In genomic region chr19:29085630-29086029, GRCh38 we compare ENCODE assay signal across 17 cellular contexts.
DNase-seq lines count a peak whose midpoint lies in the region; ATAC-seq, FAIRE-seq and TF ChIP-seq lines count a peak whose summit lies in the region.
"Had no signal": no experiment of that assay in that cellular context is flagged by ENCODE, and none has a peak within 500 bp of the region (broad histone marks: within the 10 kb centered on the region; RNA-seq: fewer than 3 reads in every experiment).

No MANE protein-coding gene starts in this region.

- TF ChIP-seq CTCF in HEK293 (tag by site-specific recombination; IDR thresholded peaks at IDR 0.05) (no peak), astrocyte (IDR thresholded peaks at IDR 0.05; ENCODE audit: insufficient read depth, low read depth, low read length) (no peak), nephron progenitor cell (IDR thresholded peaks at IDR 0.05) (no peak), type B pancreatic cell (conservative IDR thresholded peaks at IDR 0.05) (no peak), endodermal cell (conservative IDR thresholded peaks at IDR 0.05) (no peak)

- no peaks in the 10 kb centered on the region for H4K20me1 ChIP-seq in astrocyte (ENCODE audit: insufficient read depth, low read length)

- H3K4me1 ChIP-seq in HEK293 (ENCODE audit: control insufficient read depth, insufficient read depth, low read length) (no peaks in the 10 kb centered on the region), astrocyte (ENCODE audit: insufficient read depth, low read length) (no peaks in the 10 kb centered on the region), endodermal cell (ENCODE audit: control insufficient read depth, insufficient read depth, low read length) (no peaks in the 10 kb centered on the region)

- peaks cover 34% of the 10 kb centered on the region for H3K27me3 Mint-ChIP-seq in astrocyte (ENCODE audit: low read depth, unreplicated experiment)
- peaks cover 22% of the 10 kb centered on the region for H3K27me3 Mint-ChIP-seq in nephron progenitor cell (ENCODE audit: low read depth, poor library complexity)
- H3K27me3 Mint-ChIP-seq in type B pancreatic cell: peaks cover 10% of the 10 kb centered on the region
- peaks cover 23% of the 10 kb centered on the region for H3K27me3 Mint-ChIP-seq in endodermal cell (ENCODE audit: insufficient read depth)

- DNase-seq in astrocyte (ENCODE audit: low read depth): no peak
- DNase-seq in nephron progenitor cell: no peak
- no peak for DNase-seq in type B pancreatic cell (ENCODE audit: extremely low spot score, unreplicated experiment)
- DNase-seq in endodermal cell: no peak
- DNase-seq: C1 segment of cervical spinal cord; CD4-positive, alpha-beta memory T cell; DND-41; H9; HFFc6 had no signal

- no peaks in the 10 kb centered on the region for H3K36me3 Mint-ChIP-seq in astrocyte (ENCODE audit: low read depth, unreplicated experiment)
- no peaks in the 10 kb centered on the region for H3K36me3 Mint-ChIP-seq in nephron progenitor cell (ENCODE audit: low read depth)
- no peaks in the 10 kb centered on the region for H3K36me3 Mint-ChIP-seq in type B pancreatic cell
- H3K36me3 Mint-ChIP-seq in endodermal cell (ENCODE audit: low read depth): no peaks in the 10 kb centered on the region
- H3K36me3 Mint-ChIP-seq: CD4-positive, alpha-beta memory T cell had no signal

- peaks cover 4% of the 10 kb centered on the region for H3K9me3 ChIP-seq in HEK293 (ENCODE audit: control insufficient read depth, insufficient read depth, low read depth, low read length)
- peaks cover 10% of the 10 kb centered on the region for H3K9me3 ChIP-seq in astrocyte (ENCODE audit: insufficient read depth, low read depth, low read length)
- no peaks in the 10 kb centered on the region for H3K9me3 ChIP-seq in endodermal cell (ENCODE audit: control insufficient read depth, low read length)
- H3K9me3 ChIP-seq: Caco-2 had no signal

- H3K27me3 ChIP-seq in astrocyte (ENCODE audit: insufficient read depth, low read length) (no peaks in the 10 kb centered on the region), endodermal cell (ENCODE audit: control insufficient read depth, insufficient read depth, low read length, poor library complexity, severe bottlenecking) (peaks cover 14% of the 10 kb centered on the region)

- no peak overlapping the region for H3K4me3 ChIP-seq in HEK293 (ENCODE audit: low read depth, low read length)
- no peak overlapping the region for H3K4me3 ChIP-seq in astrocyte (ENCODE audit: insufficient read depth, low read depth, low read length)
- no peak overlapping the region for H3K4me3 ChIP-seq in endodermal cell (ENCODE audit: low read length)
- H3K4me3 ChIP-seq: GM23338 had no signal

- H3K9me3 Mint-ChIP-seq in astrocyte (ENCODE audit: unreplicated experiment) (peaks cover 10% of the 10 kb centered on the region), nephron progenitor cell (no peaks in the 10 kb centered on the region), type B pancreatic cell (no peaks in the 10 kb centered on the region), endodermal cell (no peaks in the 10 kb centered on the region)
- H3K9me3 Mint-ChIP-seq: GM23338, HFFc6 had no signal

- H3K36me3 ChIP-seq in HEK293 (ENCODE audit: control insufficient read depth in 2 of 2, insufficient read depth in 1 of 2, low read length in 2 of 2) (no peaks in the 10 kb centered on the region), astrocyte (ENCODE audit: insufficient read depth, low read length) (no peaks in the 10 kb centered on the region), endodermal cell (ENCODE audit: control insufficient read depth, insufficient read depth, low read length) (no peaks in the 10 kb centered on the region)

- H3K4me3 Mint-ChIP-seq in astrocyte (ENCODE audit: unreplicated experiment) (no peak overlapping the region), nephron progenitor cell (no peak overlapping the region), type B pancreatic cell (no peak overlapping the region), endodermal cell (no peak overlapping the region)
- H3K4me3 Mint-ChIP-seq: CD4-positive, alpha-beta memory T cell; GM23338; H9; HFFc6 had no signal

- POLR2A ChIA-PET in HEK293 (lab: Yijun Ruan, JAX): no interaction called here

- FAIRE-seq in astrocyte (lab: Jason Lieb, UNC): no peak
- FAIRE-seq: G401.6, GM12892, GM19239 had no signal

- H3K79me2 ChIP-seq in astrocyte (ENCODE audit: insufficient read depth, low read length): no peaks in the 10 kb centered on the region

- CTCF ChIA-PET in HEK293 (lab: Yijun Ruan, JAX): interaction anchor here (0.6 kb wide), 1 partner anchor 38 kb away, joined by 3 read pairs; no protein-coding TSS in a partner anchor

- ATAC-seq in GM21447 (IDR thresholded peaks at IDR 0.05; ENCODE audit: unreplicated experiment): no peak
- ATAC-seq: HCT116 had no signal

- H3K27ac ChIP-seq in HEK293 (ENCODE audit: extremely low read depth, low read depth, low read length) (no peak overlapping the region), astrocyte (ENCODE audit: low read depth, low read length) (no peak overlapping the region), endodermal cell (ENCODE audit: low read depth, low read length) (no peak overlapping the region)

- no peak overlapping the region for H3K4me2 ChIP-seq in astrocyte (ENCODE audit: low read length)
- H3K4me2 ChIP-seq: GM23338 had no signal

- H3K9ac ChIP-seq in astrocyte (ENCODE audit: low read length) (no peak overlapping the region), endodermal cell (ENCODE audit: extremely low read depth, low read length, poor library complexity, severe bottlenecking) (no peak overlapping the region)

- H3K27ac Mint-ChIP-seq in astrocyte (ENCODE audit: unreplicated experiment) (peak overlapping the region; percentile 36), nephron progenitor cell (peak overlapping the region; percentile 30), type B pancreatic cell (peak overlapping the region; percentile 65), endodermal cell (no peak overlapping the region)
- H3K27ac Mint-ChIP-seq: GM23338, HFFc6 had no signal

- 87 to 91% methylated on average over 3 of the region's 3 CpGs for WGBS in endodermal cell (ENCODE audit: insufficient coverage in 1 of 2, insufficient read length in 1 of 2), 2 experiments

- peaks cover 4% of the 10 kb centered on the region for H3K4me1 Mint-ChIP-seq in astrocyte (ENCODE audit: low read depth, unreplicated experiment)
- H3K4me1 Mint-ChIP-seq in nephron progenitor cell: peaks cover 41% of the 10 kb centered on the region
- H3K4me1 Mint-ChIP-seq in type B pancreatic cell (ENCODE audit: unreplicated experiment): no peaks in the 10 kb centered on the region
- H3K4me1 Mint-ChIP-seq in endodermal cell: no peaks in the 10 kb centered on the region

- no peak overlapping the region for H2AFZ ChIP-seq in astrocyte (ENCODE audit: low read depth, low read length)
- H2AFZ ChIP-seq: GM23338 had no signal

TF ChIP-seq in HEK293, 187 proteins besides CTCF, POLR2A, EP300 and RAD21:
- TF ChIP-seq ZNF571 (tag by site-specific recombination; IDR thresholded peaks at IDR 0.05): peak; percentile 62; the same call in 1 of the 2 replicates
- TF ChIP-seq ZNF776 (tag by site-specific recombination; IDR thresholded peaks at IDR 0.05; ENCODE audit: borderline replicate concordance): 0 out of 2 replicates have a peak, but pooled peaks have one; percentile 66
- peak; percentile 64; the same call in 1 of the 2 replicates for TF ChIP-seq ZNF202 (tag by site-specific recombination; IDR thresholded peaks at IDR 0.05; ENCODE audit: borderline replicate concordance)
- TF ChIP-seq ZNF248 (tag by site-specific recombination; IDR thresholded peaks at IDR 0.05): 0 out of 2 replicates have a peak, but pooled peaks have one; percentile 20
- TF ChIP-seq SP3 (tag by site-specific recombination; IDR thresholded peaks at IDR 0.05): no peak
- TF ChIP-seq ZNF311 (tag by site-specific recombination; IDR thresholded peaks at IDR 0.05; ENCODE audit: borderline replicate concordance): no peak
- no peak for TF ChIP-seq ZFHX2 (tag by site-specific recombination; conservative IDR thresholded peaks at IDR 0.05)
- no peak for TF ChIP-seq MEIS1 (CRISPR knock-in tag; IDR thresholded peaks at IDR 0.05; ENCODE audit: borderline replicate concordance)
- no peak for TF ChIP-seq BCL11B (tag by site-specific recombination; IDR thresholded peaks at IDR 0.05; ENCODE audit: low read depth)
- TF ChIP-seq ZNF112 (tag by site-specific recombination; IDR thresholded peaks at IDR 0.05): 0 out of 2 replicates have a peak, but pooled peaks have one; percentile 29
- peak; percentile 34; the same call in 1 of the 2 replicates for TF ChIP-seq ZNF530 (tag by site-specific recombination; IDR thresholded peaks at IDR 0.05; ENCODE audit: low read depth)
